ENCODE assay signal across 26 cellular contexts in the genomic region with DNA sequence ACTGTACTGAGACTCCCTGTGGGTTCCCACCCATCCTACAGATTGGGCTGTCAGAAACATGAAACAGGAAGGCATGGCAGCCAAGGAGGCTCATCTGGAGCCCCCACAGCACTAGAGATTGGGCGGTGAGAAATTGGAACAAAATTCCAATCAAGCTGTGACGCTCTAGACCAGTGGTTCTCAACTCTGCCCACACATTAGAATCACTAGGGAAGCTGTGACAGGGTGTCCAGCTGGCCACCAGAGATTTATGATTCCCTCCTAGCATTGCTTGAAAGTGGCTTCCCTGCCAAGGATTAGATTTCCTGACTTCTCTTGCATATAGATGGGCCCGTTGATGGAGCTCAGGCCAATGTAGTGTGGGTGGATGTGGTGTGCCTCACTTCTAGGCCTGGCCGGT.
"Had no signal": no experiment of that assay in that cellular context is flagged by ENCODE, and none has a peak within 500 bp of the region (broad histone marks: within the 10 kb centered on the region; RNA-seq: fewer than 3 reads in every experiment).

No MANE protein-coding gene starts in this region.

- H2AFZ ChIP-seq: neural progenitor cell had no signal

- H3K9ac ChIP-seq: neural progenitor cell had no signal

- DNase-seq: hippocampal formation; kidney; left colon; left ventricle myocardium inferior; mesendoderm; midbrain; natural killer cell; nephron progenitor cell; ovary; right lobe of liver; stimulated activated CD4-positive, alpha-beta T cell treated with anti-CD3 and anti-CD28 coated beads, Interleukin-4, amount 100 ng/mL, for 24 hours; stimulated activated naive B cell treated with anti-CD40 and anti-IgM and Interleukin-4, amounts not matched to agents 10 μg/mL and 1 μg/mL and 100 μg/mL, for 72 hours; stimulated activated naive CD8-positive, alpha-beta T cell treated with anti-CD3 and anti-CD28 coated beads, Interleukin-15, Interleukin-2, amounts not matched to agents 100 U/mL and 50 U/mL, for 24 hours; stomach; tibial artery; trophoblast cell; upper lobe of right lung; uterus had no signal

- H3K27me3 ChIP-seq: neural progenitor cell, neutrophil, ovary, right atrium auricular region, right lobe of liver, upper lobe of right lung, uterus had no signal

- H3K4me1 Mint-ChIP-seq: natural killer cell, nephron progenitor cell, neural progenitor cell had no signal

- H3K27ac Mint-ChIP-seq: natural killer cell; nephron progenitor cell; neural progenitor cell; progenitor cell of endocrine pancreas; stimulated activated naive B cell treated with anti-CD40 and anti-IgM and Interleukin-4, amounts not matched to agents 10 μg/mL and 1 μg/mL and 100 μg/mL, for 72 hours had no signal

- ATAC-seq: left colon; natural killer cell; right lobe of liver; stimulated activated naive B cell treated with anti-CD40 and anti-IgM and Interleukin-4, amounts not matched to agents 10 μg/mL and 1 μg/mL and 100 μg/mL, for 72 hours; stimulated activated naive CD8-positive, alpha-beta T cell treated with anti-CD3 and anti-CD28 coated beads, Interleukin-15, Interleukin-2, amounts not matched to agents 100 U/mL and 50 U/mL, for 24 hours; upper lobe of right lung had no signal

- H3K9me3 Mint-ChIP-seq: natural killer cell, nephron progenitor cell, neural progenitor cell had no signal

- H3K4me1 ChIP-seq: left ventricle myocardium inferior, right atrium auricular region, right lobe of liver, stomach, suprapubic skin, tibial artery, upper lobe of right lung, uterus had no signal

- H3K4me3 Mint-ChIP-seq: natural killer cell; nephron progenitor cell; neural progenitor cell; stimulated activated naive B cell treated with anti-CD40 and anti-IgM and Interleukin-4, amounts not matched to agents 10 μg/mL and 1 μg/mL and 100 μg/mL, for 72 hours had no signal

- H3K4me2 ChIP-seq: neural progenitor cell had no signal

- H3K27ac ChIP-seq: left ventricle myocardium inferior, neural progenitor cell, neutrophil, ovary, right atrium auricular region, right lobe of liver, skin epidermis, stomach, suprapubic skin, thoracic aorta, tibial artery, upper lobe of right lung, uterus had no signal

- H3K4me3 ChIP-seq: left ventricle myocardium inferior, lung, neural progenitor cell, ovary, right atrium auricular region, right lobe of liver, skin epidermis, stomach, suprapubic skin, thoracic aorta, tibial artery, upper lobe of right lung, uterus had no signal

- H3K36me3 Mint-ChIP-seq: natural killer cell, neural progenitor cell had no signal
